In genomic region chr7:125892434-125892833, GRCh38 we compare ENCODE assay signal across 31 cellular contexts.
"Had no signal": no experiment of that assay in that cellular context is flagged by ENCODE, and none has a peak within 500 bp of the region (broad histone marks: within the 10 kb centered on the region; RNA-seq: fewer than 3 reads in every experiment).

No MANE protein-coding gene starts in this region.

- H3K4me2 ChIP-seq: PC-9 had no signal

- H3K27ac ChIP-seq: PC-9, RWPE1, SJCRH30, SK-N-MC had no signal

- DNase-seq: Kasumi-1, KG1, MG63, MV-4-11, NCI-H1092, NCI-H1105, NCI-H1417 treated with DMSO at 0.1 percent for 48 hours, NCI-H1436 treated with DMSO at 0.1 percent for 48 hours, NCI-H1694, NCI-H187, NCI-H1930, NCI-H2029 treated with DMSO at 0.1 percent for 48 hours, NCI-H2081 treated with DMSO at 0.1 percent for 48 hours, NCI-H2107, NCI-H2171, NCI-H226, NCI-H446 treated with DMSO at 0.1 percent for 48 hours, NCI-H510A, NCI-H524, NCI-H69, NCI-H748 treated with DMSO at 0.1 percent for 48 hours, PC-9, SHP77, SIG-M5, SJCRH30, T-cell had no signal

- ATAC-seq: Panc1, Right ventricle myocardium inferior, SK-N-SH treated with all-trans-retinoic acid at 6 μM for 48 hours, T-cell had no signal

- H2AFZ ChIP-seq: PC-9 had no signal

- H3K4me3 ChIP-seq: MG63, PC-9, SJCRH30, SK-N-MC had no signal

- H3K4me1 ChIP-seq: SJCRH30 had no signal

- H3K36me3 ChIP-seq: MG63, SJCRH30 had no signal

- H3K27me3 ChIP-seq: MG63, SJCRH30 had no signal

- H3K9me3 ChIP-seq: MG63, SJCRH30 had no signal
